In the genomic region with DNA sequence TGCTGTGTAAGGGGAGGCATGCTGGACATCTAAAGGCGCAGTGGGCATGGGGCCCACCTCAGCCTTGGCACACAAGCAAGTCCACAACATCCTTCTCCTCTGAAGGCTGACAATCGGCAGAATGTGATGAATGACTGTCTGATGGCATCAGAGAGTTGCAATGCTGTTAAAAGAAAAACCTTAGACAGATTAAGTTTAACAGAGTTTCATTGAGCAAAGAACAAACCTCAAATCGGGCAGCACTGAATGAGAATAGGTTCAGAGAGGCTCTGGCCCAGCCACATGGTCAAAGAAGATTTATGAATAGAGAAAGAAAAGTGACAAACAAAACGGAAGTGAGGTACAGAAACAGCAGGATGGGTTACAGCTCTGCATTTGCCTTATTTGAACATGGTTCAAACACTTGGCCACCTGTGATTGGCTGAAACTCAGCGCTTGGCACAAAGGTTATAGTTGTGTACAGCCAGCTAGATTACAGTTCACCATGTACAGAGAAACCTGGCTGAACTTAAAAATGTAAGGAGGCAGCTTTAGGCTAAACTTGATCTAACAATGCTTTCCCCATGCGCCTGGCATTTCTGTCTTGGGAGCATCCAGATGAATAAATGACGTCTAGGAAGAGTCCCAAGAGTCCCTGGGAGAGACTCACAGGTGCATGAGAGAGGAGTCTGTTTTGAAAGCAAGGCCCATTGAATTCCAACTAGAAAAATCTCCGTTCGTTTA, we compare ENCODE assay signal across 19 cellular contexts.
DNase-seq lines count a peak whose midpoint lies in the region; ATAC-seq and TF ChIP-seq lines count a peak whose summit lies in the region.
"Had no signal": no experiment of that assay in that cellular context is flagged by ENCODE, and none has a peak within 500 bp of the region (broad histone marks: within the 10 kb centered on the region; RNA-seq: fewer than 3 reads in every experiment).

No MANE protein-coding gene starts in this region.

- no peaks in the 10 kb centered on the region for H4K20me1 ChIP-seq in HCT116 (ENCODE audit: insufficient read depth)

- H3K36me3 Mint-ChIP-seq in glutamatergic neuron (ENCODE audit: unreplicated experiment) (peaks cover 6% of the 10 kb centered on the region), CD14-positive monocyte (no peaks in the 10 kb centered on the region)
- H3K36me3 Mint-ChIP-seq: IgD-negative memory B cell had no signal

- H3K27me3 Mint-ChIP-seq in glutamatergic neuron (ENCODE audit: unreplicated experiment), result peaks cover 29% of the 10 kb centered on the region
- peaks cover 0 to 12% (median 10%) of the 10 kb centered on the region in 3 donors for H3K27me3 Mint-ChIP-seq in CD14-positive monocyte (ENCODE audit: low read depth in 3 of 3)

- CTCF ChIA-PET in HCT116 (lab: Charles Lee), result no interaction called here
- CTCF ChIA-PET in RWPE1 (lab: Yijun Ruan, JAX), result interaction anchor here (0.8 to 2.0 kb wide), 3 partner anchors 11 to 190 kb away, joined by 4 to 6 read pairs (median 4); no protein-coding TSS in a partner anchor

- RAD21 ChIA-PET in HCT116 (lab: Charles Lee; ENCODE audit: low non-redundant PET in 1 of 2, low total read pairs in 2 of 2, uncharacterized antibody in 2 of 2, unreplicated experiment in 2 of 2), result no interaction called here

- TF ChIP-seq POLR2A in HCT116 (IDR thresholded peaks at IDR 0.05; ENCODE audit: borderline replicate concordance, extremely low read depth, insufficient read depth, insufficient read length), result no peak

- H3K9me3 ChIP-seq in HCT116 (ENCODE audit: control insufficient read depth in 1 of 2, insufficient read depth in 1 of 2, low read depth in 1 of 2, low read length in 2 of 2), result no peaks in the 10 kb centered on the region

- no peak; the same call in 1 of the 2 replicates for ATAC-seq in HCT116
- ATAC-seq in HG03139 (IDR thresholded peaks at IDR 0.05; ENCODE audit: unreplicated experiment), result no peak

- H3K9me3 Mint-ChIP-seq in glutamatergic neuron (ENCODE audit: unreplicated experiment), result peaks cover 36% of the 10 kb centered on the region
- peaks cover 0 to 2% (median 0%) of the 10 kb centered on the region in 7 donors for H3K9me3 Mint-ChIP-seq in CD14-positive monocyte
- H3K9me3 Mint-ChIP-seq: IgD-negative memory B cell had no signal

- BruUV-seq in HCT116 (replicated peaks; lab: Mats Ljungman, UMichigan), result TSS peak; percentile 32

- peak overlapping the region in 1 of 2 experiments; percentile 14; a peak in 1 of 4 replicates for H3K4me3 ChIP-seq in HCT116 (replicated peaks in 1 of 2; ENCODE audit: low read depth in 1 of 2, low read length in 2 of 2)

- H3K4me2 ChIP-seq in HCT116 (ENCODE audit: low read length), result peak overlapping the region; percentile 70

- H3K9me2 ChIP-seq in HCT116 (ENCODE audit: insufficient read depth), result no peaks in the 10 kb centered on the region

- no peak for TF ChIP-seq CTCF in HCT116 (IDR thresholded peaks at IDR 0.05 in 2 of 3, conservative IDR thresholded peaks at IDR 0.05 in 1 of 3; ENCODE audit: borderline replicate concordance in 1 of 3, insufficient read depth in 1 of 3, low read depth in 2 of 3, low read length in 2 of 3)
- TF ChIP-seq CTCF in RWPE1 (conservative IDR thresholded peaks at IDR 0.05; ENCODE audit: low read depth), result no peak
- TF ChIP-seq CTCF in glutamatergic neuron (IDR thresholded peaks at IDR 0.05; ENCODE audit: partially characterized antibody, unreplicated experiment), result no peak
- no peak for TF ChIP-seq CTCF in CD14-positive monocyte (IDR thresholded peaks at IDR 0.05)

- POLR2A ChIA-PET in HCT116 (lab: Charles Lee) (no interaction called here), RWPE1 (lab: Yijun Ruan, JAX; ENCODE audit: low non-redundant PET) (no interaction called here)

- no peaks in the 10 kb centered on the region for H3K79me2 ChIP-seq in HCT116 (ENCODE audit: insufficient read depth, low read length)

- H3K4me1 Mint-ChIP-seq in glutamatergic neuron (ENCODE audit: low read depth, unreplicated experiment) (peaks cover 71% of the 10 kb centered on the region), CD14-positive monocyte (no peaks in the 10 kb centered on the region)

- H3K27ac Mint-ChIP-seq in glutamatergic neuron (ENCODE audit: unreplicated experiment) (peak overlapping the region; percentile 38), CD14-positive monocyte (no peak overlapping the region)
- H3K27ac Mint-ChIP-seq: IgD-negative memory B cell had no signal

- H3K4me3 Mint-ChIP-seq in glutamatergic neuron (ENCODE audit: unreplicated experiment), result no peak overlapping the region
- no peak overlapping the region for H3K4me3 Mint-ChIP-seq in CD14-positive monocyte
- H3K4me3 Mint-ChIP-seq: IgD-negative memory B cell had no signal

- peaks cover 19 to 62% of the 10 kb centered on the region in 2 experiments for H3K4me1 ChIP-seq in HCT116 (ENCODE audit: control insufficient read depth in 1 of 2, insufficient read depth in 2 of 2, low read length in 2 of 2)

- no peak for DNase-seq in HCT116 (ENCODE audit: low read depth, low spot score)
- DNase-seq in RWPE1 (ENCODE audit: low spot score), result no peak
- no peak for DNase-seq in glutamatergic neuron
- DNase-seq in CD14-positive monocyte (ENCODE audit: low spot score), result no peak
- DNase-seq in T-helper 9 cell, result no peak
- no peak for DNase-seq in T1000 (lab: John Stamatoyannopoulos, UW)
- DNase-seq: AML-193, DMS 273 treated with DMSO at 0.1 percent for 48 hours, DND-41, H7, Kasumi-1, MM.1S, NCI-H1105, NCI-H2081, NCI-H2171 treated with DMSO at 0.1 percent for 48 hours, NCI-H446 treated with DMSO at 0.1 percent for 48 hours had no signal

- H3K36me3 ChIP-seq in HCT116 (ENCODE audit: control insufficient read depth in 1 of 2, insufficient read depth in 2 of 2, low read length in 2 of 2), result no peaks in the 10 kb centered on the region

- H3K27me3 ChIP-seq in HCT116 (ENCODE audit: insufficient read depth, low read length), result no peaks in the 10 kb centered on the region

- H3K27ac ChIP-seq in HCT116 (ENCODE audit: low read depth, low read length) (no peak overlapping the region), RWPE1 (peak overlapping the region; percentile 92)
- H3K27ac ChIP-seq: C4-2B had no signal

- H2AFZ ChIP-seq in HCT116 (ENCODE audit: low read depth, low read length, poor library complexity, severe bottlenecking), result peak overlapping the region; percentile 39

- peak overlapping the region; percentile 28; the same call in 1 of the 2 replicates for H3K9ac ChIP-seq in HCT116 (ENCODE audit: low read length)

- intact Hi-C loops in HCT116 (cut with micrococcal nuclease), result no loop called here
- intact Hi-C loops in CD14-positive monocyte (cut with micrococcal nuclease), result no loop called here

- TF ChIP-seq RAD21 in HCT116 (IDR thresholded peaks at IDR 0.05; ENCODE audit: low read depth), result no peak

TF ChIP-seq in HCT116, 20 proteins besides CTCF, POLR2A, EP300 and RAD21:
- TF ChIP-seq REST (IDR thresholded peaks at IDR 0.05; ENCODE audit: low read depth), result no peak
- no peak for TF ChIP-seq FOSL1 (IDR thresholded peaks at IDR 0.05; ENCODE audit: low read depth)
- TF ChIP-seq TCF7L2 (IDR thresholded peaks at IDR 0.05; ENCODE audit: borderline replicate concordance, extremely low read depth, insufficient read depth, insufficient read length), result no peak
- TF ChIP-seq EZH2 (IDR thresholded peaks at IDR 0.05), result no peak
- TF ChIP-seq CEBPB (IDR thresholded peaks at IDR 0.05; ENCODE audit: low read depth), result no peak
- no peak for TF ChIP-seq YY1 (IDR thresholded peaks at IDR 0.05; ENCODE audit: extremely low read depth, insufficient replicate concordance, low read depth, low read length)
- no peak for TF ChIP-seq SP1 (IDR thresholded peaks at IDR 0.05; ENCODE audit: low read depth)
- no peak for TF ChIP-seq MAX (IDR thresholded peaks at IDR 0.05)
- no peak for TF ChIP-seq EGR1 (IDR thresholded peaks at IDR 0.05; ENCODE audit: low read depth)
